1 cellular context compared by ENCODE assay signal in the genomic region with DNA sequence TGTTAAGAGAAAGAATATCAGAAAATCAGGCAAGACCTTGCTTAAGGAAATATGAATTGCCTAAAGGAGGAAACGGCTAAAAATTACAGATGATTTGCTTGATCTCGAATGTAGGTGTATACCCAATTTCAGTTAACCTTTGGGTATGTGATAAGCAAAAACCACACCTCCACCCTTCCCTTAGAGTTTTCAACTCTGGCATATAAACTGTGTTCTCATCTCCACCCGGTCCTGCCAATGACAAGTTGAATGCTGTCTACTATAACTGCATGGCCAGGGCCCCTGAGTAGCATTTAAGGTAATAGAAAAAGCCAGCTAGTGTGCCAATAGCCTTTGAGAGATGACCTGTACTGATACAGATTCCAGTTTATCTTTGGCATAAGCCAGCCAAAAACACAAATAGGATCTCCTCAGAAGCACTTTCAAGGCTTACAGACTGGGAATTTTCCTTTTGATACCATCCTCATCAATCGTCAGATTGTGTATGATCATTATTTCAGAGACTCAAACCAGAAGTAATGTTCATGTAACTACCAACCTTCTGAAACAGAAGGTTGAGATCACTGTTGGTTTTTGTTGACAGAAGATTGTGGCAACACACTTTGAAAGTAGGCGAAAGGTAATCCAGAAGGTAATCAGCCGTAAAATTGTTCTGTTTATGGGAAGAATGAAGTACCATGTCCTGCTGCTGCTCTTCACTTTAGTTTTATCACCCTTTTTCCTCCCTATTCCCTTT.
TF ChIP-seq lines count a peak whose summit lies in the region.

No MANE protein-coding gene starts in this region.

TF ChIP-seq in SK-N-SH, 30 proteins besides CTCF, POLR2A, EP300 and RAD21 (continued from another document):
- TF ChIP-seq, protein P1, sequence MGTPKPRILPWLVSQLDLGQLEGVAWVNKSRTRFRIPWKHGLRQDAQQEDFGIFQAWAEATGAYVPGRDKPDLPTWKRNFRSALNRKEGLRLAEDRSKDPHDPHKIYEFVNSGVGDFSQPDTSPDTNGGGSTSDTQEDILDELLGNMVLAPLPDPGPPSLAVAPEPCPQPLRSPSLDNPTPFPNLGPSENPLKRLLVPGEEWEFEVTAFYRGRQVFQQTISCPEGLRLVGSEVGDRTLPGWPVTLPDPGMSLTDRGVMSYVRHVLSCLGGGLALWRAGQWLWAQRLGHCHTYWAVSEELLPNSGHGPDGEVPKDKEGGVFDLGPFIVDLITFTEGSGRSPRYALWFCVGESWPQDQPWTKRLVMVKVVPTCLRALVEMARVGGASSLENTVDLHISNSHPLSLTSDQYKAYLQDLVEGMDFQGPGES (IDR thresholded peaks at IDR 0.05; ENCODE audit: low read depth, low read length), result no peak
- TF ChIP-seq TCF12 (IDR thresholded peaks at IDR 0.05) (no peak), ELF1 (IDR thresholded peaks at IDR 0.05) (no peak), RCOR1 (IDR thresholded peaks at IDR 0.05; ENCODE audit: low read length) (no peak), TEAD4 (IDR thresholded peaks at IDR 0.05; ENCODE audit: borderline replicate concordance, insufficient read depth) (no peak), NFIC (IDR thresholded peaks at IDR 0.05; ENCODE audit: borderline replicate concordance) (no peak), FOXM1 (IDR thresholded peaks at IDR 0.05; ENCODE audit: low read depth) (no peak), YY1 (IDR thresholded peaks at IDR 0.05; ENCODE audit: low read depth) (no peak), TAF1 (IDR thresholded peaks at IDR 0.05; ENCODE audit: borderline replicate concordance, low read depth, low read length) (no peak), FOXJ3 (CRISPR knock-in tag; IDR thresholded peaks at IDR 0.05) (no peak)
- TF ChIP-seq, protein P2, sequence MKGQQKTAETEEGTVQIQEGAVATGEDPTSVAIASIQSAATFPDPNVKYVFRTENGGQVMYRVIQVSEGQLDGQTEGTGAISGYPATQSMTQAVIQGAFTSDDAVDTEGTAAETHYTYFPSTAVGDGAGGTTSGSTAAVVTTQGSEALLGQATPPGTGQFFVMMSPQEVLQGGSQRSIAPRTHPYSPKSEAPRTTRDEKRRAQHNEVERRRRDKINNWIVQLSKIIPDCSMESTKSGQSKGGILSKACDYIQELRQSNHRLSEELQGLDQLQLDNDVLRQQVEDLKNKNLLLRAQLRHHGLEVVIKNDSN (IDR thresholded peaks at IDR 0.05; ENCODE audit: borderline replicate concordance, low read depth), result no peak
- TF ChIP-seq, protein P3, sequence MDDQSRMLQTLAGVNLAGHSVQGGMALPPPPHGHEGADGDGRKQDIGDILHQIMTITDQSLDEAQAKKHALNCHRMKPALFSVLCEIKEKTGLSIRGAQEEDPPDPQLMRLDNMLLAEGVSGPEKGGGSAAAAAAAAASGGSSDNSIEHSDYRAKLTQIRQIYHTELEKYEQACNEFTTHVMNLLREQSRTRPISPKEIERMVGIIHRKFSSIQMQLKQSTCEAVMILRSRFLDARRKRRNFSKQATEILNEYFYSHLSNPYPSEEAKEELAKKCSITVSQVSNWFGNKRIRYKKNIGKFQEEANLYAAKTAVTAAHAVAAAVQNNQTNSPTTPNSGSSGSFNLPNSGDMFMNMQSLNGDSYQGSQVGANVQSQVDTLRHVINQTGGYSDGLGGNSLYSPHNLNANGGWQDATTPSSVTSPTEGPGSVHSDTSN (IDR thresholded peaks at IDR 0.05), result no peak
- TF ChIP-seq, protein P4, sequence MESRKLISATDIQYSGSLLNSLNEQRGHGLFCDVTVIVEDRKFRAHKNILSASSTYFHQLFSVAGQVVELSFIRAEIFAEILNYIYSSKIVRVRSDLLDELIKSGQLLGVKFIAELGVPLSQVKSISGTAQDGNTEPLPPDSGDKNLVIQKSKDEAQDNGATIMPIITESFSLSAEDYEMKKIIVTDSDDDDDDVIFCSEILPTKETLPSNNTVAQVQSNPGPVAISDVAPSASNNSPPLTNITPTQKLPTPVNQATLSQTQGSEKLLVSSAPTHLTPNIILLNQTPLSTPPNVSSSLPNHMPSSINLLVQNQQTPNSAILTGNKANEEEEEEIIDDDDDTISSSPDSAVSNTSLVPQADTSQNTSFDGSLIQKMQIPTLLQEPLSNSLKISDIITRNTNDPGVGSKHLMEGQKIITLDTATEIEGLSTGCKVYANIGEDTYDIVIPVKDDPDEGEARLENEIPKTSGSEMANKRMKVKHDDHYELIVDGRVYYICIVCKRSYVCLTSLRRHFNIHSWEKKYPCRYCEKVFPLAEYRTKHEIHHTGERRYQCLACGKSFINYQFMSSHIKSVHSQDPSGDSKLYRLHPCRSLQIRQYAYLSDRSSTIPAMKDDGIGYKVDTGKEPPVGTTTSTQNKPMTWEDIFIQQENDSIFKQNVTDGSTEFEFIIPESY (IDR thresholded peaks at IDR 0.05; ENCODE audit: borderline replicate concordance, low read depth), result no peak
- TF ChIP-seq, protein P5, sequence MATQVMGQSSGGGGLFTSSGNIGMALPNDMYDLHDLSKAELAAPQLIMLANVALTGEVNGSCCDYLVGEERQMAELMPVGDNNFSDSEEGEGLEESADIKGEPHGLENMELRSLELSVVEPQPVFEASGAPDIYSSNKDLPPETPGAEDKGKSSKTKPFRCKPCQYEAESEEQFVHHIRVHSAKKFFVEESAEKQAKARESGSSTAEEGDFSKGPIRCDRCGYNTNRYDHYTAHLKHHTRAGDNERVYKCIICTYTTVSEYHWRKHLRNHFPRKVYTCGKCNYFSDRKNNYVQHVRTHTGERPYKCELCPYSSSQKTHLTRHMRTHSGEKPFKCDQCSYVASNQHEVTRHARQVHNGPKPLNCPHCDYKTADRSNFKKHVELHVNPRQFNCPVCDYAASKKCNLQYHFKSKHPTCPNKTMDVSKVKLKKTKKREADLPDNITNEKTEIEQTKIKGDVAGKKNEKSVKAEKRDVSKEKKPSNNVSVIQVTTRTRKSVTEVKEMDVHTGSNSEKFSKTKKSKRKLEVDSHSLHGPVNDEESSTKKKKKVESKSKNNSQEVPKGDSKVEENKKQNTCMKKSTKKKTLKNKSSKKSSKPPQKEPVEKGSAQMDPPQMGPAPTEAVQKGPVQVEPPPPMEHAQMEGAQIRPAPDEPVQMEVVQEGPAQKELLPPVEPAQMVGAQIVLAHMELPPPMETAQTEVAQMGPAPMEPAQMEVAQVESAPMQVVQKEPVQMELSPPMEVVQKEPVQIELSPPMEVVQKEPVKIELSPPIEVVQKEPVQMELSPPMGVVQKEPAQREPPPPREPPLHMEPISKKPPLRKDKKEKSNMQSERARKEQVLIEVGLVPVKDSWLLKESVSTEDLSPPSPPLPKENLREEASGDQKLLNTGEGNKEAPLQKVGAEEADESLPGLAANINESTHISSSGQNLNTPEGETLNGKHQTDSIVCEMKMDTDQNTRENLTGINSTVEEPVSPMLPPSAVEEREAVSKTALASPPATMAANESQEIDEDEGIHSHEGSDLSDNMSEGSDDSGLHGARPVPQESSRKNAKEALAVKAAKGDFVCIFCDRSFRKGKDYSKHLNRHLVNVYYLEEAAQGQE (IDR thresholded peaks at IDR 0.05; ENCODE audit: low read depth, low read length), result no peak
